ENCODE assay signal across 23 cellular contexts in the genomic region with DNA sequence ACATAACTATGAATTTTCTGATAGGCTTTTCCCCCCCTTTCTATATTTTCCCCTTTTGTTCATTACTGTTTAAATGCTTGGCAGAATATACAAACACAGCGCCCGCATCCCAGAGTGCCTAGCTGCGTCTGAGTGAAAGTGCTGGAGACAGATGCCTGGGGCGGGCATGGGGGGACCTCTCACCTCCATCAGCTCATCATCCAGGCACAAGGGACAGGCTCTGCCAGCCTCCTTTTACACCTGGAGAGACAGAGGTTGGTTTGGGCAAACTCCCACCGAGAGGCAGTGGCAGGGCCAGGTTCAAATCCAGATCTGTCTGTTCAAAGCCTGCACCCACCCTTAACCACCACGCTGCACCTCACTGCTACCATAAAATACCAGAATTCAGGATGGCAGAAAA.
DNase-seq lines count a peak whose midpoint lies in the region; ATAC-seq and TF ChIP-seq lines count a peak whose summit lies in the region.
"Had no signal": no experiment of that assay in that cellular context is flagged by ENCODE, and none has a peak within 500 bp of the region (broad histone marks: within the 10 kb centered on the region; RNA-seq: fewer than 3 reads in every experiment).

No MANE protein-coding gene starts in this region.

- CTCF ChIA-PET in activated naive CD4-positive, alpha-beta T cell treated with anti-CD3 and anti-CD28 coated beads, Interleukin-2, amount 10 ng/mL, durations not matched to agents 7 days and 5 days (lab: Charles Lee), result interaction anchor here (1.7 kb wide), 1 partner anchor 12 kb away, joined by 5 read pairs; no protein-coding TSS in a partner anchor
- CTCF ChIA-PET in activated naive CD4-positive, alpha-beta T cell treated with anti-CD3 and anti-CD28 coated beads for 36 hours (lab: Charles Lee), result interaction anchor here (0.7 to 1.0 kb wide), 3 partner anchors 8 to 95 kb away, joined by 3 to 4 read pairs (median 3); no protein-coding TSS in a partner anchor

- peaks cover 74% of the 10 kb centered on the region for H3K4me1 Mint-ChIP-seq in activated naive CD4-positive, alpha-beta T cell treated with anti-CD3 and anti-CD28 coated beads, Interleukin-2, amount 10 ng/mL, durations not matched to agents 7 days and 5 days
- peaks cover 46% of the 10 kb centered on the region for H3K4me1 Mint-ChIP-seq in activated naive CD4-positive, alpha-beta T cell treated with anti-CD3 and anti-CD28 coated beads for 36 hours (ENCODE audit: low read depth)
- peaks cover 94 to 99% of the 10 kb centered on the region in 2 donors for H3K4me1 Mint-ChIP-seq in immature natural killer cell
- peaks cover 83 to 94% of the 10 kb centered on the region in 2 donors for H3K4me1 Mint-ChIP-seq in stimulated activated naive B cell treated with anti-CD40 and anti-IgM and Interleukin-4, amounts not matched to agents 10 μg/mL and 1 μg/mL and 100 μg/mL, for 72 hours

- peaks cover 12% of the 10 kb centered on the region; the same call in 1 of the 2 replicates for H3F3A ChIP-seq in SU-DHL-6 (ENCODE audit: insufficient read depth)

- no peaks in the 10 kb centered on the region for H4K20me1 ChIP-seq in SU-DHL-6 (ENCODE audit: low read depth, low read length)

- H3K27ac Mint-ChIP-seq in activated naive CD4-positive, alpha-beta T cell treated with anti-CD3 and anti-CD28 coated beads, Interleukin-2, amount 10 ng/mL, durations not matched to agents 7 days and 5 days, result peak overlapping the region; percentile 5
- H3K27ac Mint-ChIP-seq in activated naive CD4-positive, alpha-beta T cell treated with anti-CD3 and anti-CD28 coated beads for 36 hours, result no peak overlapping the region
- H3K27ac Mint-ChIP-seq in immature natural killer cell, result peak overlapping the region; percentile 95 to 100 (median 100)
- H3K27ac Mint-ChIP-seq in stimulated activated naive B cell treated with anti-CD40 and anti-IgM and Interleukin-4, amounts not matched to agents 10 μg/mL and 1 μg/mL and 100 μg/mL, for 72 hours, result peak overlapping the region; percentile 97
- H3K27ac Mint-ChIP-seq: activated CD4-positive, alpha-beta T cell treated with anti-CD3 and anti-CD28 coated beads, Interleukin-2, amount 10 ng/mL, durations not matched to agents 24 days and 14 days; activated naive CD8-positive, alpha-beta T cell treated with anti-CD3 and anti-CD28 coated beads, Interleukin-2, amount 10 ng/mL, durations not matched to agents 7 days and 5 days; stimulated activated naive CD8-positive, alpha-beta T cell treated with anti-CD3 and anti-CD28 coated beads, Interleukin-15, Interleukin-2, amounts not matched to agents 100 ng/mL and 50 ng/mL, for 24 hours had no signal

- TF ChIP-seq CTCF in SU-DHL-6 (IDR thresholded peaks at IDR 0.05; ENCODE audit: insufficient read depth, low read length, poor library complexity, severe bottlenecking), result no peak

- peaks cover 7% of the 10 kb centered on the region; the same call in 1 of the 2 replicates for H3K36me3 ChIP-seq in SU-DHL-6 (ENCODE audit: low read length)
- H3K36me3 ChIP-seq: SJCRH30 had no signal

- peaks cover 21% of the 10 kb centered on the region for H3K36me3 Mint-ChIP-seq in activated naive CD4-positive, alpha-beta T cell treated with anti-CD3 and anti-CD28 coated beads, Interleukin-2, amount 10 ng/mL, durations not matched to agents 7 days and 5 days
- peaks cover 5% of the 10 kb centered on the region for H3K36me3 Mint-ChIP-seq in activated naive CD4-positive, alpha-beta T cell treated with anti-CD3 and anti-CD28 coated beads for 36 hours (ENCODE audit: low read depth)
- peaks cover 3 to 10% (median 5%) of the 10 kb centered on the region in 3 donors for H3K36me3 Mint-ChIP-seq in immature natural killer cell
- H3K36me3 Mint-ChIP-seq in stimulated activated naive B cell treated with anti-CD40 and anti-IgM and Interleukin-4, amounts not matched to agents 10 μg/mL and 1 μg/mL and 100 μg/mL, for 72 hours, result peaks cover 13 to 29% of the 10 kb centered on the region in 2 donors

- H3K27me3 ChIP-seq in SU-DHL-6 (ENCODE audit: low read length), result no peaks in the 10 kb centered on the region
- H3K27me3 ChIP-seq: SJCRH30 had no signal

- intact Hi-C loops in activated naive CD4-positive, alpha-beta T cell treated with anti-CD3 and anti-CD28 coated beads for 36 hours (cut with micrococcal nuclease), result no loop called here

- H3K4me2 ChIP-seq in SU-DHL-6 (ENCODE audit: low read depth, low read length, poor library complexity, severe bottlenecking), result no peak overlapping the region
- H3K4me2 ChIP-seq: PC-9 had no signal

- H3K4me3 Mint-ChIP-seq in activated naive CD4-positive, alpha-beta T cell treated with anti-CD3 and anti-CD28 coated beads, Interleukin-2, amount 10 ng/mL, durations not matched to agents 7 days and 5 days, result no peak overlapping the region
- no peak overlapping the region for H3K4me3 Mint-ChIP-seq in activated naive CD4-positive, alpha-beta T cell treated with anti-CD3 and anti-CD28 coated beads for 36 hours
- peak overlapping the region in 3 of 5 donors; percentile 21 to 90 (median 36) for H3K4me3 Mint-ChIP-seq in immature natural killer cell
- no peak overlapping the region for H3K4me3 Mint-ChIP-seq in stimulated activated naive B cell treated with anti-CD40 and anti-IgM and Interleukin-4, amounts not matched to agents 10 μg/mL and 1 μg/mL and 100 μg/mL, for 72 hours
- H3K4me3 Mint-ChIP-seq: activated CD4-positive, alpha-beta T cell treated with anti-CD3 and anti-CD28 coated beads, Interleukin-2, amount 10 ng/mL, durations not matched to agents 24 days and 14 days; activated naive CD8-positive, alpha-beta T cell treated with anti-CD3 and anti-CD28 coated beads, Interleukin-2, amount 10 ng/mL, durations not matched to agents 7 days and 5 days; stimulated activated naive CD8-positive, alpha-beta T cell treated with anti-CD3 and anti-CD28 coated beads, Interleukin-15, Interleukin-2, amounts not matched to agents 100 ng/mL and 50 ng/mL, for 24 hours had no signal

- no peak overlapping the region for H2AFZ ChIP-seq in SU-DHL-6 (ENCODE audit: low read depth, low read length, severe bottlenecking)
- H2AFZ ChIP-seq: GM23248, PC-9 had no signal

- H3K9me2 ChIP-seq in SU-DHL-6 (replicated peaks; ENCODE audit: insufficient read depth, low read length), result no peaks in the 10 kb centered on the region

- H3K27ac ChIP-seq in SU-DHL-6 (ENCODE audit: low read depth, low read length), result peak overlapping the region; percentile 12
- H3K27ac ChIP-seq: GM23248, PC-9, psoas muscle, SJCRH30 had no signal

- no peaks in the 10 kb centered on the region for H3K27me3 Mint-ChIP-seq in activated naive CD4-positive, alpha-beta T cell treated with anti-CD3 and anti-CD28 coated beads, Interleukin-2, amount 10 ng/mL, durations not matched to agents 7 days and 5 days
- H3K27me3 Mint-ChIP-seq in activated naive CD4-positive, alpha-beta T cell treated with anti-CD3 and anti-CD28 coated beads for 36 hours (ENCODE audit: low read depth), result no peaks in the 10 kb centered on the region
- peaks cover 43 to 52% (median 48%) of the 10 kb centered on the region in 3 donors for H3K27me3 Mint-ChIP-seq in immature natural killer cell (ENCODE audit: low read depth in 3 of 3)
- no peaks in the 10 kb centered on the region for H3K27me3 Mint-ChIP-seq in stimulated activated naive B cell treated with anti-CD40 and anti-IgM and Interleukin-4, amounts not matched to agents 10 μg/mL and 1 μg/mL and 100 μg/mL, for 72 hours
- H3K27me3 Mint-ChIP-seq: activated CD4-positive, alpha-beta T cell treated with anti-CD3 and anti-CD28 coated beads, Interleukin-2, amount 10 ng/mL, durations not matched to agents 24 days and 14 days; activated naive CD8-positive, alpha-beta T cell treated with anti-CD3 and anti-CD28 coated beads, Interleukin-2, amount 10 ng/mL, durations not matched to agents 7 days and 5 days; activated T-helper 17 cell treated with anti-CD3 and anti-CD28 coated beads, Interleukin-2, amount 50 U/mL, for 72 hours; stimulated activated naive CD8-positive, alpha-beta T cell treated with anti-CD3 and anti-CD28 coated beads, Interleukin-15, Interleukin-2, amounts not matched to agents 100 ng/mL and 50 ng/mL, for 24 hours had no signal

- no peak overlapping the region for H3K4me3 ChIP-seq in SU-DHL-6 (ENCODE audit: insufficient read depth, low read length, poor library complexity, severe bottlenecking)
- H3K4me3 ChIP-seq: GM23248, PC-9, psoas muscle, SJCRH30 had no signal

- H3K79me2 ChIP-seq in SU-DHL-6 (ENCODE audit: insufficient read depth, low read length), result peaks cover 99% of the 10 kb centered on the region

- no peak for ATAC-seq in stimulated activated naive B cell treated with anti-CD40 and anti-IgM and Interleukin-4, amounts not matched to agents 10 μg/mL and 1 μg/mL and 100 μg/mL, for 72 hours (replicated peaks)
- ATAC-seq in GM21367 (IDR thresholded peaks at IDR 0.05; ENCODE audit: unreplicated experiment), result no peak
- ATAC-seq: activated T-helper 17 cell treated with anti-CD3 and anti-CD28 coated beads, Interleukin-2, amount 50 U/mL, for 72 hours; psoas muscle had no signal

- H3K9ac ChIP-seq in SU-DHL-6 (ENCODE audit: low read length), result no peak overlapping the region
- H3K9ac ChIP-seq: GM23248 had no signal

- DNase-seq in activated naive CD4-positive, alpha-beta T cell treated with anti-CD3 and anti-CD28 coated beads, Interleukin-2, amount 10 ng/mL, durations not matched to agents 7 days and 5 days, result no peak
- DNase-seq in activated naive CD4-positive, alpha-beta T cell treated with anti-CD3 and anti-CD28 coated beads for 36 hours, result no peak
- DNase-seq in immature natural killer cell (no peak), GOT3 (lab: John Stamatoyannopoulos, UW) (no peak)
- DNase-seq in stimulated activated naive B cell treated with anti-CD40 and anti-IgM and Interleukin-4, amounts not matched to agents 10 μg/mL and 1 μg/mL and 100 μg/mL, for 72 hours, result no peak
- DNase-seq in stimulated activated naive CD4-positive, alpha-beta T cell (lab: John Stamatoyannopoulos, UW), result no peak
- DNase-seq: activated CD4-positive, alpha-beta T cell treated with anti-CD3 and anti-CD28 coated beads, Interleukin-2, amount 10 ng/mL, durations not matched to agents 24 days and 14 days; activated CD8-positive, alpha-beta memory T cell treated with anti-CD3 and anti-CD28 coated beads, Interleukin-2, amount 50 U/mL, for 4 hours; activated naive CD8-positive, alpha-beta T cell treated with anti-CD3 and anti-CD28 coated beads, Interleukin-2, amount 10 ng/mL, durations not matched to agents 7 days and 5 days; EL; GM23248; Karpas-422; NCI-H187 treated with DMSO at 0.1 percent for 48 hours; PC-9; psoas muscle; SJCRH30; small intestine; stimulated activated CD4-positive, alpha-beta T cell treated with anti-CD3 and anti-CD28 coated beads, Interleukin-4, amount 100 ng/mL, for 1 hour; T-helper 2 cell had no signal

- H3K9me3 Mint-ChIP-seq in activated naive CD4-positive, alpha-beta T cell treated with anti-CD3 and anti-CD28 coated beads, Interleukin-2, amount 10 ng/mL, durations not matched to agents 7 days and 5 days, result peaks cover 1% of the 10 kb centered on the region
- peaks cover under 1% of the 10 kb centered on the region for H3K9me3 Mint-ChIP-seq in activated naive CD4-positive, alpha-beta T cell treated with anti-CD3 and anti-CD28 coated beads for 36 hours
- H3K9me3 Mint-ChIP-seq in immature natural killer cell, result peaks cover 0 to 2% (median 0%) of the 10 kb centered on the region in 6 donors
- H3K9me3 Mint-ChIP-seq in stimulated activated naive B cell treated with anti-CD40 and anti-IgM and Interleukin-4, amounts not matched to agents 10 μg/mL and 1 μg/mL and 100 μg/mL, for 72 hours, result peaks cover 0 to under 1% of the 10 kb centered on the region in 2 donors
- H3K9me3 Mint-ChIP-seq: activated T-helper 17 cell treated with anti-CD3 and anti-CD28 coated beads, Interleukin-2, amount 50 U/mL, for 72 hours had no signal

- no peaks in the 10 kb centered on the region for H3K9me3 ChIP-seq in SU-DHL-6 (ENCODE audit: insufficient read depth, low read length)
- H3K9me3 ChIP-seq: psoas muscle, SJCRH30 had no signal

Comparison
In these comparisons a context has a peak if more than half of its experiments do, and no peak if none do; other contexts are left out.
1. H3K4me3 Mint-ChIP-seq: peak in immature natural killer cell (3 of 5); none in activated naive CD4-positive, alpha-beta T cell treated with anti-CD3 and anti-CD28 coated beads, Interleukin-2, amount 10 ng/mL, durations not matched to agents 7 days and 5 days (single experiment), activated naive CD4-positive, alpha-beta T cell treated with anti-CD3 and anti-CD28 coated beads for 36 hours (single experiment) and stimulated activated naive B cell treated with anti-CD40 and anti-IgM and Interleukin-4, amounts not matched to agents 10 μg/mL and 1 μg/mL and 100 μg/mL, for 72 hours (0 of 2).